Comparison of ENCODE assay signal across 9 cellular contexts in the genomic region with DNA sequence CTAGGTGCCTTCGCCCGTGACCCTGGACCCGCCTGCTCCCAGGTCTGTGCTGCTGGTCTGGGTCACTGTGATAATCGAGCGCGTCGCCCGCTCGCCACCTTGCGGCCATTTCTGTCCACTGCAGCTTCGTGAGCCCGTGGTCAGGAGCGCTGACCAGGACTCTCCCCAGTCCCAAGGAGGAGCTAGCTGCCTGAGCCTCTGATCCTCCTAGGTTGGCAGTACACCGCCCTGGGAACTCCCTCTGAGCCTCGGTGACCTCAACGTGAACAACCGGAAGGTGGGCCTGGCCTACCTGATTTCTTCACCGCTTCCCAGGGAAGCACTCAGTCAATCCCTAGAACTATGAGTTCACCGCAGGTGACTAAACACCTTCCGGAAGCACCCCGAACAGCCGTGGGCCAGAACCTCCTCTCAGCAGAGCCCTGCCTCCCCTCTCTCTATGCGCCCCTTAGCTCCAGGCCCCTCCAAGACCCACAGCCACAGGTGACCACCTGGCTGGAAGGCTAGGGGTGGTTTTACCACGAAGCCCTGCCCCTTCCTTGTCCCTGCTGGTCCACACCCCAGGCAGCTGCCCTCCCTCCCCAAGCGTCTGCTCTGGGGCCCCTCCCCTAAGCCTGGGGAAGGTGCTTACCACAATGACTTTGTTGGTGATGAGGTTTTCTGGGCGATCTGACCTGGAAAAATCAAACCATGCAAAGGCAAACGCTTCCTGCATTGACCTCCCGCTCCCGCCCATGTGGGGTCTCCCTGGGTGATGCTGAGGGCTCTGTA. TPM values are rescaled to one million over a fixed set of nuclear protein-coding genes. Genes with fewer than 3 reads are reported as not detected.
DNase-seq lines count a peak whose midpoint lies in the region; ATAC-seq lines count a peak whose summit lies in the region.
"Had no signal": no experiment of that assay in that cellular context is flagged by ENCODE, and none has a peak within 500 bp of the region (broad histone marks: within the 10 kb centered on the region; RNA-seq: fewer than 3 reads in every experiment).

No MANE protein-coding gene starts in this region.

- peak; percentile 24 to 33 for DNase-seq in activated CD4-positive, alpha-beta T cell treated with anti-CD3 and anti-CD28 coated beads for 24 hours (ENCODE audit: low read depth in 2 of 2)
- no peak for DNase-seq in activated CD4-positive, alpha-beta T cell treated with anti-CD3 and anti-CD28 coated beads for 1 hour
- DNase-seq in NCI-H69 (lab: John Stamatoyannopoulos, UW) (peak; percentile 31), myocyte (ENCODE audit: low read depth) (peak; percentile 65), stromal cell of bone marrow (ENCODE audit: low read depth) (peak; percentile 31)
- DNase-seq in activated CD8-positive, alpha-beta memory T cell treated with anti-CD3 and anti-CD28 coated beads, Interleukin-2, amount 50 U/mL, for 48 hours: peak; percentile 81

- peak; percentile 94 for ATAC-seq in esophagus mucosa
- no peak for ATAC-seq in HG03571 (IDR thresholded peaks at IDR 0.05; ENCODE audit: unreplicated experiment)

RNA-seq across cellular contexts. Expression of a gene that starts 9.7 kb away (rescaled TPM):
- total RNA-seq in esophagus mucosa (1.5 TPM), myocyte (not detected in 2 replicates)
- polyA plus RNA-seq in myocyte (2012): not detected
- total RNA-seq: glomerular endothelial cell had no signal
